In the genomic region with DNA sequence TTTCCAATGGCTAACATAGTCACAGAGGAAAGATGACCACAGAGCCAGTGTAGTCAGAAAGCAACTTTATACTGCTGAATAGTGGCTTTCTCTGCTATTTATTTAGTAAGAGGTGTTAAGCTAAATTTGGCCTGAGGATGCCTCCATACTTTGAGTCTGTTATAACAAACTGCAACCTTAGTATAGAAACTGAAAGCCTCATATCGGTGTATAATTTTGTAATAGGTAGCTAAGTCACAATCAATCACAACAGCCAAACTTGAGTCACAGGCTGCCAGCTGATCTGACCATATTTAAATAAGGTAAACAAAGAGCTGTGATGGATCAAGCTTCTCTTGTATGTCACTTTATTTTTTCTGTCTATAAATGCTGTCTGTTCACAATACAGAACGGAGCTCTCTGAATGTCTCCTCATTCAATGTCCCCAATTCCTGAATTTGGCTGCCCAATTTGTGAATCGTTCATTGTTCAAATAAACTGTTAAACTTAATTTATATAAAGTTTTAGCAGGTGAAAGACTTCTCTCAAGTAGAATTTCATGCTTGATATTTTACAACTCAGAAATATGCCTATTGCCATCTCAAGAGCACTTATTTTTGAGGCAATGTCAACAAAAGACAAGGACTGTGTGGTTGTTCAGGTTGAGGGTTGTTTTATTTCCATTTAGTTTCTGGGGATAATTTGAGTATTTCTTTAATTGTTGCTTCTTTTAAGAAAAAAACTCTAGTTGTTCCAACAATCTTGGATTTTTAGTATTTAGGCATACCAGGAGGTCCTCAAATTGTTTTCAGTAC, we compare ENCODE assay signal across 15 cellular contexts.
DNase-seq lines count a peak whose midpoint lies in the region; ATAC-seq lines count a peak whose summit lies in the region.
"Had no signal": no experiment of that assay in that cellular context is flagged by ENCODE, and none has a peak within 500 bp of the region (broad histone marks: within the 10 kb centered on the region; RNA-seq: fewer than 3 reads in every experiment).

No MANE protein-coding gene starts in this region.

- H3K27me3 Mint-ChIP-seq in stimulated activated naive CD8-positive, alpha-beta T cell treated with anti-CD3 and anti-CD28 coated beads, Interleukin-15, amount 100 ng/mL, for 72 hours = no peaks in the 10 kb centered on the region

- H3K4me1 Mint-ChIP-seq in stimulated activated naive CD8-positive, alpha-beta T cell treated with anti-CD3 and anti-CD28 coated beads, Interleukin-15, amount 100 ng/mL, for 72 hours = no peaks in the 10 kb centered on the region
- H3K4me1 Mint-ChIP-seq: IgD-negative memory B cell had no signal

- peaks cover 9 to 12% of the 10 kb centered on the region in 2 donors for H3K9me3 Mint-ChIP-seq in stimulated activated naive CD8-positive, alpha-beta T cell treated with anti-CD3 and anti-CD28 coated beads, Interleukin-15, amount 100 ng/mL, for 72 hours
- H3K9me3 Mint-ChIP-seq: IgD-negative memory B cell had no signal

- no peak overlapping the region for H3K4me3 Mint-ChIP-seq in stimulated activated naive CD8-positive, alpha-beta T cell treated with anti-CD3 and anti-CD28 coated beads, Interleukin-15, amount 100 ng/mL, for 72 hours
- H3K4me3 Mint-ChIP-seq: IgD-negative memory B cell had no signal

- peak; percentile 53 for ATAC-seq in stimulated activated naive CD8-positive, alpha-beta T cell treated with anti-CD3 and anti-CD28 coated beads, Interleukin-15, amount 100 ng/mL, for 72 hours
- no peak for ATAC-seq in stimulated activated naive CD8-positive, alpha-beta T cell treated with anti-CD3 and anti-CD28 coated beads, Interleukin-15, Interleukin-2, amounts not matched to agents 100 U/mL and 50 U/mL, for 24 hours
- ATAC-seq in GM21619 (IDR thresholded peaks at IDR 0.05; ENCODE audit: unreplicated experiment) (peak; percentile 91), HG03439 (IDR thresholded peaks at IDR 0.05; ENCODE audit: unreplicated experiment) (peak; percentile 92), HG03521 (IDR thresholded peaks at IDR 0.05; ENCODE audit: unreplicated experiment) (no peak), HG03342 (IDR thresholded peaks at IDR 0.05; ENCODE audit: unreplicated experiment) (no peak)
- ATAC-seq: right cardiac atrium had no signal

- no peak for DNase-seq in stimulated activated naive CD8-positive, alpha-beta T cell treated with anti-CD3 and anti-CD28 coated beads, Interleukin-15, amount 100 ng/mL, for 72 hours
- DNase-seq in stimulated activated naive CD8-positive, alpha-beta T cell treated with anti-CD3 and anti-CD28 coated beads, Interleukin-15, Interleukin-2, amounts not matched to agents 100 U/mL and 50 U/mL, for 24 hours = no peak
- DNase-seq in cerebellum (ENCODE audit: low spot score) (no peak), hepatic stellate cell (ENCODE audit: low spot score) (no peak)
- DNase-seq: activated effector memory CD4-positive, alpha-beta T cell treated with anti-CD3 and anti-CD28 coated beads, Interleukin-2, amount 50 U/mL, for 16 hours; anterior cingulate cortex; EL; NCI-H774; occipital lobe; right cardiac atrium had no signal

- H3K27ac Mint-ChIP-seq in stimulated activated naive CD8-positive, alpha-beta T cell treated with anti-CD3 and anti-CD28 coated beads, Interleukin-15, amount 100 ng/mL, for 72 hours = no peak overlapping the region
- H3K27ac Mint-ChIP-seq: IgD-negative memory B cell had no signal

Comparison
In these comparisons a context has a peak if more than half of its experiments do, and no peak if none do; other contexts are left out.
1. ATAC-seq: peak in stimulated activated naive CD8-positive, alpha-beta T cell treated with anti-CD3 and anti-CD28 coated beads, Interleukin-15, amount 100 ng/mL, for 72 hours (single experiment), GM21619 (single experiment) and HG03439 (single experiment); none in stimulated activated naive CD8-positive, alpha-beta T cell treated with anti-CD3 and anti-CD28 coated beads, Interleukin-15, Interleukin-2, amounts not matched to agents 100 U/mL and 50 U/mL, for 24 hours (single experiment), HG03521 (single experiment) and HG03342 (single experiment).